Comparison of ENCODE assay signal across 8 cellular contexts in genomic region chr17:18217412-18218015, GRCh38. TPM values are rescaled to one million over a fixed set of nuclear protein-coding genes. Genes with fewer than 3 reads are reported as not detected.
A peak's percentile ranks its signal among the peaks of the same experiment; 100 is the strongest.
DNase-seq lines count a peak whose midpoint lies in the region; ATAC-seq and TF ChIP-seq lines count a peak whose summit lies in the region.

No MANE protein-coding gene starts in this region.

- H3K27ac ChIP-seq in smooth muscle cell (ENCODE audit: low read depth) = no peak overlapping the region

- no peak overlapping the region for H3K4me2 ChIP-seq in smooth muscle cell

- in situ Hi-C loops in astrocyte of the cerebellum (cut with HindIII; ENCODE audit: low sequenced_read_pairs) = no loop called here

- no peak for ATAC-seq in GM19351 (IDR thresholded peaks at IDR 0.05; ENCODE audit: unreplicated experiment)

- no peak overlapping the region for H3K9ac ChIP-seq in smooth muscle cell (ENCODE audit: low read depth)

- TF ChIP-seq CTCF in astrocyte of the cerebellum (IDR thresholded peaks at IDR 0.05; ENCODE audit: low read depth, low read length, missing control alignments) (peak; percentile 98), smooth muscle cell (IDR thresholded peaks at IDR 0.05; ENCODE audit: borderline replicate concordance, insufficient read depth, poor library complexity, severe bottlenecking) (peak; percentile 88)

- 10% methylated on average over 6 of the region's 6 CpGs for WGBS in smooth muscle cell (ENCODE audit: low lambda C conversion rate)

- no peaks in the 10 kb centered on the region for H3K79me2 ChIP-seq in smooth muscle cell (ENCODE audit: low read depth)

- H3F3A ChIP-seq in smooth muscle cell (ENCODE audit: low read depth) = peaks cover 5% of the 10 kb centered on the region

- peak; percentile 22 for DNase-seq in GM04504 (ENCODE audit: low read depth)
- DNase-seq in M059J (ENCODE audit: low read depth) = peak; percentile 50
- DNase-seq in T-helper 9 cell = peak; percentile 65
- DNase-seq in astrocyte of the cerebellum (ENCODE audit: low read depth) = peak; percentile 23
- DNase-seq in hippocampal formation (lab: John Stamatoyannopoulos, UW) = peak; percentile 45 to 59
- DNase-seq in smooth muscle cell (lab: John Stamatoyannopoulos, UW; ENCODE audit: unreplicated experiment) = peak; percentile 12
- no peak for DNase-seq in mesenteric fat pad (ENCODE audit: low spot score)

- no peaks in the 10 kb centered on the region for H4K20me1 ChIP-seq in smooth muscle cell (ENCODE audit: low read depth)

- H3K9me3 ChIP-seq in smooth muscle cell (replicated peaks; ENCODE audit: low read depth) = no peaks in the 10 kb centered on the region

- H3K4me3 ChIP-seq in astrocyte of the cerebellum (ENCODE audit: low read depth, low read length) (no peak overlapping the region), smooth muscle cell (no peak overlapping the region)

- no peaks in the 10 kb centered on the region for H3K27me3 ChIP-seq in smooth muscle cell (ENCODE audit: low read depth)

- H2AFZ ChIP-seq in smooth muscle cell (ENCODE audit: low read depth) = no peak overlapping the region

- H3K36me3 ChIP-seq in smooth muscle cell (ENCODE audit: low read depth) = no peaks in the 10 kb centered on the region

- peaks cover 5% of the 10 kb centered on the region for H3K4me1 ChIP-seq in smooth muscle cell (ENCODE audit: low read depth)

RNA-seq across cellular contexts. Expression of gene LLGL1, which starts 7.9 kb away (rescaled TPM):
- total RNA-seq in M059J (2014; rRNA removed; shearing (Covaris generic)) = 24.3 and 38.0 TPM in 2 replicates
- total RNA-seq in smooth muscle cell (37.3 and 37.7 TPM in 2 replicates), mesenteric fat pad (12.0 TPM)
- polyA plus RNA-seq in smooth muscle cell = 6.7 and 8.5 TPM in 2 replicates

RNA-seq across cellular contexts. Expression of gene ALKBH5, which starts 33.9 kb away (rescaled TPM):
- 94.3 and 141 TPM in 2 replicates for total RNA-seq in M059J (2014; rRNA removed; shearing (Covaris generic))
- total RNA-seq in smooth muscle cell (93.1 and 97.9 TPM in 2 replicates), mesenteric fat pad (86.9 TPM)
- polyA plus RNA-seq in smooth muscle cell = 114 and 119 TPM in 2 replicates

RNA-seq across cellular contexts. Expression of gene FLII, which starts 41.0 kb away (rescaled TPM):
- total RNA-seq in M059J (2014; rRNA removed; shearing (Covaris generic)) = 180 and 214 TPM in 2 replicates
- total RNA-seq in smooth muscle cell (132 and 149 TPM in 2 replicates), mesenteric fat pad (269 TPM)
- polyA plus RNA-seq in smooth muscle cell = 188 and 210 TPM in 2 replicates

RNA-seq across cellular contexts. Expression of gene MIEF2, which starts 42.9 kb away (rescaled TPM):
- total RNA-seq in M059J (2014; rRNA removed; shearing (Covaris generic)) = 13.3 and 26.4 TPM in 2 replicates
- total RNA-seq in smooth muscle cell (10.4 and 12.0 TPM in 2 replicates), mesenteric fat pad (4.6 TPM)
- polyA plus RNA-seq in smooth muscle cell = 13.5 and 14.3 TPM in 2 replicates
